9 cellular contexts compared by ENCODE assay signal in the genomic region with DNA sequence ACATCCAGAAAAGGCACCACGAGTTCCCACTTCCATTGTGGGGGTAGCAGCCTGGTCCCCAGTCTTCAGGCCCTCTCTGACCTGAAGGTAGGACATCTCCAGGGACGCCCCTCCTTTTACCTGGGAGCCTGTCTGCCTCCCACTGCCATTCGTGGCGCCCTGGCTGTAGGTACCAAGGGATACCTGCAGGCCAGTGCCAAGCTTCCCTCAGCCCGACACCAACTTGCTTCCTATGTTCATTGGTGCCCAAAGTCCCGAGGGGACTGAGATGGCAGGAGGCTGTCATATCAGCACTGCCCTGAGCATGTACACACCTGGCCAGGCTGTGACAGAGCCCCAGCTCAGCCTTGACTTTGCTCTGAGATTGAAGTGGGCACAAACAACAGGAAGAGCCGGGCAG.
"Had no signal": no experiment of that assay in that cellular context is flagged by ENCODE, and none has a peak within 500 bp of the region (broad histone marks: within the 10 kb centered on the region; RNA-seq: fewer than 3 reads in every experiment).

No MANE protein-coding gene starts in this region.

- FAIRE-seq: H54, HepG2 had no signal

- H3K36me3 Mint-ChIP-seq: IgD-negative memory B cell had no signal

- H3K27me3 Mint-ChIP-seq: IgD-negative memory B cell had no signal

- H3K9ac ChIP-seq: GM23248 had no signal

- H2AFZ ChIP-seq: GM23248 had no signal

- H3K4me3 Mint-ChIP-seq: H9, IgD-negative memory B cell had no signal

- H3K4me3 ChIP-seq: GM23248 had no signal

- DNase-seq: GM23248, GOT3, H9, HCEC 1CT, KBM-7 had no signal

- ATAC-seq: HepG2 had no signal

- H3K4me1 Mint-ChIP-seq: IgD-negative memory B cell had no signal

- H3K27ac ChIP-seq: GM23248, HL-60 had no signal

- H3K27ac Mint-ChIP-seq: H9, IgD-negative memory B cell had no signal
